ENCODE assay signal across 1 cellular context in genomic region chr6:163354779-163355431, GRCh38.
TF ChIP-seq lines count a peak whose summit lies in the region.

No MANE protein-coding gene starts in this region.

TF ChIP-seq in SK-N-SH treated with all-trans-retinoic acid at 6 μM for 48 hours, 23 proteins besides CTCF, POLR2A, EP300 and RAD21 (continued from another document):
- TF ChIP-seq CSRNP3 (CRISPR knock-in tag; IDR thresholded peaks at IDR 0.05) (no peak), ESRRG (CRISPR knock-in tag; IDR thresholded peaks at IDR 0.05) (no peak), CSDC2 (CRISPR knock-in tag; IDR thresholded peaks at IDR 0.05) (no peak), ZNF70 (CRISPR knock-in tag; IDR thresholded peaks at IDR 0.05) (no peak), SNAI2 (CRISPR knock-in tag; IDR thresholded peaks at IDR 0.05) (no peak)
TF ChIP-seq in SK-N-SH treated with all-trans-retinoic acid at 6 μM for 48 hours: peak in this region for 0.
